9 cellular contexts compared by ENCODE assay signal in the genomic region with DNA sequence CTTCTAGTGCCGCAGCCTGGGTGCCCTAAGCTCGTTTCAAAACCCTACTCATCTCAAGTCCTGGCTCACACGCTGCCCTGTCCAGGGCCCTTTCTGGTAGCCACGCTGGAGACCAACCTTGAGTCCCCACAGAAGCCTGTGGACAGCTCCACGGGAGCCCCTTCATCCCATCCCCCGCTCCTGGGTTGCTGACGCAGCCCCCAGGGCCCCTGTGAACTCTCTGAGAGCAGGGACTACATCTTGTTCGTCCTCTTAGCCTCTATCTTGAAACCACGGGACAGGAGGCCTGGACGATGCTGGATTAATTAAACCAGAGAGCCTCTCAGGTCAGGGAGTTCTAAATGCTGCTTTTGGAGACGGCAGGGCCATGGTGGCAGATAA. TPM values are rescaled to one million over a fixed set of nuclear protein-coding genes. Genes with fewer than 3 reads are reported as not detected.
DNase-seq lines count a peak whose midpoint lies in the region; ATAC-seq and TF ChIP-seq lines count a peak whose summit lies in the region.
"Had no signal": no experiment of that assay in that cellular context is flagged by ENCODE, and none has a peak within 500 bp of the region (broad histone marks: within the 10 kb centered on the region; RNA-seq: fewer than 3 reads in every experiment).

No MANE protein-coding gene starts in this region.

- intact Hi-C loops in ascending aorta (cut with DNase I): loop anchor here (5.0 kb wide), 3 partner anchors 75 to 465 kb away; partner anchors contain the start of genes GPR108 and TRIP10
- intact Hi-C loops in left cardiac atrium (cut with DNase I): loop anchor here (5.0 to 10.0 kb wide), 3 partner anchors 35 to 208 kb away; no protein-coding TSS in a partner anchor
- intact Hi-C loops in sigmoid colon (cut with DNase I): loop anchor here (5.0 kb wide), 3 partner anchors 55 to 215 kb away; no protein-coding TSS in a partner anchor
- intact Hi-C loops in mucosa of descending colon (cut with DNase I, micrococcal nuclease): no loop called here

- peak; percentile 1 to 5 for ATAC-seq in left cardiac atrium
- ATAC-seq in mucosa of descending colon: no peak
- ATAC-seq in esophagus mucosa: no peak
- ATAC-seq: activated CD8-positive, alpha-beta T cell treated with anti-CD3 and anti-CD28 coated beads, Interleukin-2, amount 10 ng/mL, durations not matched to agents 7 days and 5 days had no signal

- in situ Hi-C loops in GM23248 (cut with MboI): no loop called here

- H2AFZ ChIP-seq in GM23248: no peak overlapping the region

- H3K36me3 ChIP-seq in GM23248 (ENCODE audit: low read depth) (no peaks in the 10 kb centered on the region), ascending aorta (peaks cover 21 to 29% of the 10 kb centered on the region in 2 donors), sigmoid colon (peaks cover 11 to 27% (median 20%) of the 10 kb centered on the region in 4 donors), mucosa of descending colon (ENCODE audit: low read depth) (no peaks in the 10 kb centered on the region)

- no peak for TF ChIP-seq EP300 in sigmoid colon (IDR thresholded peaks at IDR 0.05)

- peak overlapping the region; percentile 82 for H3K9ac ChIP-seq in GM23248

- DNase-seq in GM23248: no peak
- DNase-seq in ascending aorta (ENCODE audit: low spot score in 2 of 2): no peak
- no peak for DNase-seq in left cardiac atrium
- DNase-seq in sigmoid colon: no peak
- DNase-seq in GM19240 (ENCODE audit: insufficient read length, low spot score): no peak
- DNase-seq in mucosa of descending colon: no peak
- no peak for DNase-seq in erythroblast (lab: John Stamatoyannopoulos, UW)
- DNase-seq: activated CD8-positive, alpha-beta T cell treated with anti-CD3 and anti-CD28 coated beads, Interleukin-2, amount 10 ng/mL, durations not matched to agents 7 days and 5 days had no signal

- H3K9me3 ChIP-seq in GM23248 (ENCODE audit: low read depth) (no peaks in the 10 kb centered on the region), ascending aorta (no peaks in the 10 kb centered on the region), sigmoid colon (no peaks in the 10 kb centered on the region), mucosa of descending colon (no peaks in the 10 kb centered on the region)

- H3K9me2 ChIP-seq in GM23248 (ENCODE audit: insufficient read depth): no peaks in the 10 kb centered on the region

- H3F3A ChIP-seq in GM23248 (ENCODE audit: insufficient read depth): peaks cover 50% of the 10 kb centered on the region

- TF ChIP-seq CTCF in ascending aorta (IDR thresholded peaks at IDR 0.05): no peak
- TF ChIP-seq CTCF in sigmoid colon (IDR thresholded peaks at IDR 0.05): no peak
- TF ChIP-seq CTCF in mucosa of descending colon (IDR thresholded peaks at IDR 0.05): no peak

- H3K27ac ChIP-seq in GM23248 (peak overlapping the region; percentile 97), ascending aorta (peak overlapping the region; percentile 90 to 92), sigmoid colon (peak overlapping the region; percentile 84 to 92 (median 88))

- TF ChIP-seq POLR2A in sigmoid colon (IDR thresholded peaks at IDR 0.05) (no peak), erythroblast (IDR thresholded peaks at IDR 0.05; ENCODE audit: low read length) (no peak)

- WGBS in GM23248 (ENCODE audit: low coverage in 1 of 2, low lambda C conversion rate in 2 of 2, missing lambda C conversion rate in 2 of 2), 2 experiments: 33 to 38% methylated on average over 11 of the region's 11 CpGs
- WGBS in sigmoid colon, 2 donors: 76 to 86% methylated on average over 11 of the region's 11 CpGs

- H3K4me2 ChIP-seq in GM23248 (ENCODE audit: unreplicated experiment): peak overlapping the region; percentile 87

- H3K27me3 ChIP-seq in GM23248 (replicated peaks; ENCODE audit: insufficient read depth): no peaks in the 10 kb centered on the region
- no peaks in the 10 kb centered on the region for H3K27me3 ChIP-seq in ascending aorta
- H3K27me3 ChIP-seq in sigmoid colon: no peaks in the 10 kb centered on the region

- H3K4me3 ChIP-seq in GM23248: peak overlapping the region; percentile 54
- H3K4me3 ChIP-seq in ascending aorta: peak overlapping the region in 1 of 2 donors; percentile 59
- peak overlapping the region in 2 of 4 donors; percentile 41 to 42 for H3K4me3 ChIP-seq in sigmoid colon
- H3K4me3 ChIP-seq in mucosa of descending colon: no peak overlapping the region

- no peaks in the 10 kb centered on the region for H4K20me1 ChIP-seq in GM23248 (ENCODE audit: insufficient read depth)

- H3K4me1 ChIP-seq in GM23248 (ENCODE audit: insufficient read depth) (peaks cover 69% of the 10 kb centered on the region), ascending aorta (peaks cover 24 to 57% of the 10 kb centered on the region in 2 donors), sigmoid colon (peaks cover 0 to 96% (median 88%) of the 10 kb centered on the region in 4 donors), mucosa of descending colon (ENCODE audit: low read depth) (peaks cover 29% of the 10 kb centered on the region)

- H3K79me2 ChIP-seq in GM23248 (ENCODE audit: insufficient read depth): peaks cover 86% of the 10 kb centered on the region

RNA-seq across cellular contexts. Expression of gene MLLT1, which starts 7.4 kb away (rescaled TPM):
- total RNA-seq in GM23248 (2014; rRNA removed; shearing (Covaris generic)): 17.3 and 19.1 TPM in 2 replicates
- 13.3 and 14.3 TPM in 2 replicates for polyA plus RNA-seq in GM23248 (2016; fragmentation: Nextera tagmentation; extraction: Ambion mirVana)
- 34.5 TPM for total RNA-seq in ascending aorta
- total RNA-seq in left cardiac atrium: 10 to 100 TPM; 40.1 to 51.4 TPM
- total RNA-seq in sigmoid colon: 10 to 100 TPM; 12.5 to 20.8 (median 17.6) TPM
- polyA plus RNA-seq in sigmoid colon: 10 to 100 TPM in 2 of 3 donors, 1 to 10 TPM in 1; 9.9 to 25.5 (median 15.0) TPM
- total RNA-seq in mucosa of descending colon: 10 to 100 TPM; 32.5 to 75.3 (median 33.7) TPM
- 27.5 TPM for total RNA-seq in esophagus mucosa

Comparison
In these comparisons a context has a peak if more than half of its experiments do, and no peak if none do; other contexts are left out.
1. ATAC-seq: peak in left cardiac atrium (2 of 2); none in mucosa of descending colon (single experiment) and esophagus mucosa (single experiment).
2. intact Hi-C loops: an anchor here in ascending aorta (5.0 kb wide), left cardiac atrium (5.0 to 10.0 kb wide) and sigmoid colon (5.0 kb wide); none called in mucosa of descending colon.
3. Peak in every context shown above with its lines, with median percentiles within 50 percentile points of each other: H3K27ac ChIP-seq.